31 cellular contexts compared by ENCODE assay signal in the genomic region with DNA sequence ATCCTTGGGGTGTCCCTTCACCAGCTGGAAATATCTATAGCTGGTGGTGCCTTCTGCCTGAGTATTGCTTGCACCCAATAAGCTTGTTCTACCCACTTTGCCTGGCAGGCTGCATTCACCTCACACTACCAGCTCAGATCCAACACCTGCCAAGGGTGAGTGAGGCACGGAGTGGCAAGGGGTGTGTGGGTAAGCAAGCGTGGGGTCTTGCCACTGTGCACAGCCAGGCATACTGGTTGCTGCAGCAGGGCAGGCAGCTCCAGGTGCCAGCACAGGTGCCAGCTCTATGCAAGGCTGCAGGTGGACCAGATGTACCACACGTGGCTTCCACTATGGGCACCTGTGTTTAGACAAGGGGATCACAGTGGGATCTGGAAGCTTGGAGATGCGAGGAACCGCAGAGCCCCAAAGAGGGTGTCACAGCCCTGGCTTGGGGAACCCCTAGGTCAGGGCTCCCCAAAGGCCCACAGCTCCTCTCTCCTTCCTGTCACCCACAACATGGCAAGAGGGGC.
"Had no signal": no experiment of that assay in that cellular context is flagged by ENCODE, and none has a peak within 500 bp of the region (broad histone marks: within the 10 kb centered on the region; RNA-seq: fewer than 3 reads in every experiment).

No MANE protein-coding gene starts in this region.

- H3K4me1 ChIP-seq: ascending aorta, breast epithelium, esophagus muscularis mucosa, foreskin keratinocyte had no signal

- DNase-seq: activated CD4-positive, alpha-beta memory T cell treated with anti-CD3 and anti-CD28 coated beads for 36 hours; activated CD4-positive, alpha-beta T cell treated with anti-CD3 and anti-CD28 coated beads for 36 hours; activated CD4-positive, alpha-beta T cell treated with anti-CD3 and anti-CD28 coated beads, Interleukin-2, amount 10 ng/mL, durations not matched to agents 24 days and 14 days; activated CD4-positive, CD25-positive, alpha-beta regulatory T cell; activated CD4-positive, CD25-positive, alpha-beta regulatory T cell treated with anti-CD3 and anti-CD28 coated beads, Interleukin-2, amount 50 U/mL, for 72 hours; activated CD8-positive, alpha-beta memory T cell treated with anti-CD3 and anti-CD28 coated beads, Interleukin-2, amount 10 ng/mL, durations not matched to agents 7 days and 5 days; activated CD8-positive, alpha-beta memory T cell treated with anti-CD3 and anti-CD28 coated beads, Interleukin-2, amount 50 U/mL, for 4 hours; activated CD8-positive, alpha-beta T cell treated with anti-CD3 and anti-CD28 coated beads, Interleukin-2, amount 10 ng/mL, durations not matched to agents 7 days and 5 days; activated gamma-delta T cell; activated naive CD4-positive, alpha-beta T cell; activated naive CD4-positive, alpha-beta T cell treated with anti-CD3 and anti-CD28 coated beads, Interleukin-2, amount 10 ng/mL, durations not matched to agents 7 days and 5 days; activated naive CD8-positive, alpha-beta T cell treated with anti-CD3 and anti-CD28 coated beads, Interleukin-2, amount 10 ng/mL, durations not matched to agents 7 days and 5 days; activated T-cell treated with anti-CD3 and anti-CD28 coated beads, Interleukin-2, amount 50 U/mL, for 1 hour; activated T-cell treated with anti-CD3 and anti-CD28 coated beads, Interleukin-2, amount 50 U/mL, for 48 hours; central memory CD4-positive, alpha-beta T cell; cerebellar nuclear complex; effector memory CD4-positive, alpha-beta T cell; endodermal cell; foreskin keratinocyte; gastrocnemius medialis; glutamatergic neuron; T-helper 1 cell; T-helper 17 cell; T1000 had no signal

- ATAC-seq: activated CD4-positive, alpha-beta T cell treated with anti-CD3 and anti-CD28 coated beads for 36 hours; activated CD8-positive, alpha-beta memory T cell treated with anti-CD3 and anti-CD28 coated beads, Interleukin-2, amount 10 ng/mL, durations not matched to agents 7 days and 5 days; activated CD8-positive, alpha-beta T cell treated with anti-CD3 and anti-CD28 coated beads, Interleukin-2, amount 10 ng/mL, durations not matched to agents 7 days and 5 days; activated naive CD4-positive, alpha-beta T cell treated with anti-CD3 and anti-CD28 coated beads, Interleukin-2, amount 50 U/mL, for 72 hours; foreskin keratinocyte; gastrocnemius medialis; T-helper 17 cell had no signal

- H3K27me3 ChIP-seq: ascending aorta, breast epithelium, cardiac muscle cell, dorsolateral prefrontal cortex, esophagus muscularis mucosa, foreskin keratinocyte, gastrocnemius medialis had no signal

- H3K9me3 ChIP-seq: ascending aorta, breast epithelium, esophagus muscularis mucosa, gastrocnemius medialis had no signal

- H3K36me3 ChIP-seq: ascending aorta, breast epithelium, cardiac muscle cell, esophagus muscularis mucosa, gastrocnemius medialis had no signal

- H3K27ac ChIP-seq: ascending aorta, breast epithelium, cardiac muscle cell, coronary artery, dorsolateral prefrontal cortex, esophagus muscularis mucosa, foreskin keratinocyte, gastrocnemius medialis had no signal

- H3K4me3 ChIP-seq: ascending aorta, breast epithelium, cardiac muscle cell, coronary artery, dorsolateral prefrontal cortex, esophagus muscularis mucosa, gastrocnemius medialis had no signal
